8 cellular contexts compared by ENCODE assay signal in the genomic region with DNA sequence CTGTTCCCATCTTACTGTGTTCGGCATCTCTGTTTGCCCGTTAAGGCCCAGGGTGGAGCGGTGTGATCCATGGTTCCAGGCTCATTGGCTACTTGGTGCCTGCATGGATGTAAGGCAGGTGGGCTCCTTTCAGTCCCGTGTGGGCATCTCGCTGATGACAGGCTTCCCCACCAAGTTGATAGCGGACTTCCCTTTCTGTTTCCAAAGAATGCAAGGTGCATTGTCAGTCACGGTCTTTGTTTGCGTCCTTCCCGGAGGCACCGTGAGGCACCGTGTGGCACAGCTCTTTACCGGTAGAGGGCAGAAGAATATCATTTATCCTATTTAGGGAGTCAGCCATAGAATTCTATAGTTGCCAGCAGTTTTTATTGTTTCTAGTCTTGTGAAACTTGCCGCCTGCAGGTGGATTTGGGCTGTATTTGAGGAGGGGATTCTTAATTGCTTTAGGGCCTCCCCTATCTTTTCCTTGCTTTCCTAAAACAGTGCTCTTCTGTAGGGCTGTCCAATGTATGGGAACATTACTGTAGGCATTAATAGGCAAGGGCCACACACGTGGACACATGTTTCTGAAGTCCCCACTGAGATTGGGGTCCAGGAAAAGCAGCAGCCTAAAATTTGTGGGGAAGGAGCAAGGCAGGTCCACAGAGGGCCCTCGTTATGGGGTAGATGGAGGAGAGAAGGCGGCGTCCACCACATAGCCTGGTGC.
DNase-seq lines count a peak whose midpoint lies in the region; ATAC-seq, FAIRE-seq and TF ChIP-seq lines count a peak whose summit lies in the region.

No MANE protein-coding gene starts in this region.

- peak overlapping the region; percentile 45; the same call in 2 of the 3 replicates for H3K4me2 ChIP-seq in A549

- H3K27ac Mint-ChIP-seq in activated CD4-positive, alpha-beta memory T cell treated with anti-CD3 and anti-CD28 coated beads for 36 hours: peak overlapping the region; percentile 6

- TF ChIP-seq CTCF in A549 (IDR thresholded peaks at IDR 0.05): peak; percentile 88
- peak; percentile 67 for TF ChIP-seq CTCF in GM13976 (IDR thresholded peaks at IDR 0.05; ENCODE audit: borderline replicate concordance, control extremely low read depth, extremely low read depth, insufficient read depth, missing control alignments)
- peak; percentile 22 to 67 (median 60) for TF ChIP-seq CTCF in upper lobe of left lung (IDR thresholded peaks at IDR 0.05)

- no peaks in the 10 kb centered on the region for H3K9me3 ChIP-seq in A549
- H3K9me3 ChIP-seq in upper lobe of left lung: no peaks in the 10 kb centered on the region

- peak; percentile 91 to 98 for ATAC-seq in A549
- ATAC-seq in HG02870 (IDR thresholded peaks at IDR 0.05; ENCODE audit: unreplicated experiment): peak; percentile 43
- peak; percentile 72 to 73 for ATAC-seq in upper lobe of left lung (ENCODE audit: low FRiP score in 2 of 2)

- TF ChIP-seq POLR2A in A549 (IDR thresholded peaks at IDR 0.05; ENCODE audit: low read length): no peak
- TF ChIP-seq POLR2A in upper lobe of left lung (IDR thresholded peaks at IDR 0.05): no peak

- DNase-seq in A549 (ENCODE audit: low read depth in 1 of 2, low spot score in 1 of 2) (peak; percentile 52 to 72), GM13976 (ENCODE audit: low spot score) (peak; percentile 72), NCI-H2171 (lab: John Stamatoyannopoulos, UW) (peak; percentile 54), epidermal melanocyte (ENCODE audit: insufficient read length, low spot score) (peak; percentile 59), myocyte (ENCODE audit: low read depth) (peak; percentile 28), upper lobe of left lung (no peak)
- DNase-seq in activated CD4-positive, alpha-beta memory T cell treated with anti-CD3 and anti-CD28 coated beads for 36 hours: peak; percentile 66

- POLR2A ChIA-PET in A549 (lab: Yijun Ruan, JAX): interaction anchor here (0.6 to 0.8 kb wide), 2 partner anchors 711 to 785 kb away, joined by 3 read pairs; no protein-coding TSS in a partner anchor
- POLR2A ChIA-PET in activated CD4-positive, alpha-beta memory T cell treated with anti-CD3 and anti-CD28 coated beads for 36 hours (lab: Charles Lee): no interaction called here

- CTCF ChIA-PET in A549 (lab: Yijun Ruan, JAX): interaction anchor here (0.6 to 4.1 kb wide), 28 partner anchors 8 to 686 kb away, joined by 3 to 36 read pairs (median 4); no protein-coding TSS in a partner anchor
- CTCF ChIA-PET in activated CD4-positive, alpha-beta memory T cell treated with anti-CD3 and anti-CD28 coated beads for 36 hours (lab: Charles Lee): interaction anchor here (0.7 to 2.2 kb wide), 9 partner anchors 10 to 796 kb away, joined by 3 to 15 read pairs (median 6); no protein-coding TSS in a partner anchor

- H3K4me3 ChIP-seq in A549: no peak overlapping the region
- no peak overlapping the region for H3K4me3 ChIP-seq in upper lobe of left lung

- H3K27me3 Mint-ChIP-seq in activated CD4-positive, alpha-beta memory T cell treated with anti-CD3 and anti-CD28 coated beads for 36 hours: no peaks in the 10 kb centered on the region

- in situ Hi-C loops in GM13976 (cut with MboI; ENCODE audit: low sequenced_read_pairs, unreplicated experiment): loop anchor here (5.0 to 25.0 kb wide), 3 partner anchors 127 to 615 kb away; no protein-coding TSS in a partner anchor

- no peak overlapping the region for H3K4me3 Mint-ChIP-seq in activated CD4-positive, alpha-beta memory T cell treated with anti-CD3 and anti-CD28 coated beads for 36 hours

- no peak overlapping the region for H3K27ac ChIP-seq in A549
- no peak overlapping the region for H3K27ac ChIP-seq in upper lobe of left lung

- 34% methylated on average over 17 of the region's 17 CpGs for WGBS in A549 (ENCODE audit: missing lambda C conversion rate)
- WGBS in upper lobe of left lung, 2 donors: 36 to 44% methylated on average over 12 to 17 of the region's 17 CpGs

- H3K4me1 ChIP-seq in A549: no peaks in the 10 kb centered on the region
- peaks cover 0 to 14% (median 3%) of the 10 kb centered on the region in 4 donors for H3K4me1 ChIP-seq in upper lobe of left lung

- H3K36me3 Mint-ChIP-seq in activated CD4-positive, alpha-beta memory T cell treated with anti-CD3 and anti-CD28 coated beads for 36 hours: peaks cover 5% of the 10 kb centered on the region

- TF ChIP-seq RAD21 in A549 (conservative IDR thresholded peaks at IDR 0.05 in 1 of 2, IDR thresholded peaks at IDR 0.05 in 1 of 2): peak; percentile 90 to 92

- TF ChIP-seq EP300 in A549 (IDR thresholded peaks at IDR 0.05): no peak
- no peak for TF ChIP-seq EP300 in upper lobe of left lung (IDR thresholded peaks at IDR 0.05)

- H3K4me1 Mint-ChIP-seq in activated CD4-positive, alpha-beta memory T cell treated with anti-CD3 and anti-CD28 coated beads for 36 hours (ENCODE audit: low read depth): peaks cover 50% of the 10 kb centered on the region

- peaks cover 0 to 16% (median 0%) of the 10 kb centered on the region in 4 donors for H3K36me3 ChIP-seq in upper lobe of left lung

- H3K9me3 Mint-ChIP-seq in activated CD4-positive, alpha-beta memory T cell treated with anti-CD3 and anti-CD28 coated beads for 36 hours: no peaks in the 10 kb centered on the region

- intact Hi-C loops in activated CD4-positive, alpha-beta memory T cell treated with anti-CD3 and anti-CD28 coated beads for 36 hours (cut with micrococcal nuclease): loop anchor here (1.0 to 10.0 kb wide), 4 partner anchors 129 to 617 kb away; no protein-coding TSS in a partner anchor

- FAIRE-seq in A549 (lab: Jason Lieb, UNC): peak; percentile 84

- H3K27me3 ChIP-seq in upper lobe of left lung: no peaks in the 10 kb centered on the region

TF ChIP-seq in A549, 52 proteins besides CTCF, POLR2A, EP300 and RAD21:
- peak; percentile 71 for TF ChIP-seq SMC3 (IDR thresholded peaks at IDR 0.05)
- no peak for TF ChIP-seq ZC3H11A (IDR thresholded peaks at IDR 0.05)

Comparison
In these comparisons a context has a peak if more than half of its experiments do, and no peak if none do; other contexts are left out.
1. ATAC-seq: peak in every context shown above with its lines; median percentile 94 in A549; 72 in upper lobe of left lung; 43 in HG02870.
2. DNase-seq: peak in A549 (2 of 2), GM13976 (single experiment), NCI-H2171 (single experiment), activated CD4-positive, alpha-beta memory T cell treated with anti-CD3 and anti-CD28 coated beads for 36 hours (single experiment), epidermal melanocyte (single experiment) and myocyte (single experiment); none in upper lobe of left lung (0 of 2).
3. Peak in every context shown above with its lines, with median percentiles within 50 percentile points of each other: CTCF ChIP-seq.